In the genomic region with DNA sequence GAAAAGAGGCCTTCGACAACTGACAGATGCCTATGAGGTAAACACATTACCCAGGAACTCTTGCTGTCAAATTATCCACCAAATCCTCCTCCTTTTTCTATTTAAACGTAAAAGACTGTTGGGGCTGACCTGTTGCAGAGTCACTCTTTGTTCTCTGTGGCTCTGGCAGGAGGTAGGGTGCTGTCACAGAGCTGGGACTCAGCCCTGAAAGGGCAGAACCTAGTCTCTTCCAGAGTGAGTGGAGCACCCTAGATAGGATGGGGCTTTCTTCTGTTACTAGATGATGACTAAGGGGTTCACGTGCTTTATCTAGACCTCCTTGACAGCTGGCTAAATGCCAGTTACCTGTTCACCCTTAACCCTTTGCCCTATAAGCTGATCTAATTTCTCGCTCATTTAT, we compare ENCODE assay signal across 23 cellular contexts.
"Had no signal": no experiment of that assay in that cellular context is flagged by ENCODE, and none has a peak within 500 bp of the region (broad histone marks: within the 10 kb centered on the region; RNA-seq: fewer than 3 reads in every experiment).

No MANE protein-coding gene starts in this region.

- FAIRE-seq: TTC549 had no signal

- DNase-seq: activated B cell treated with CpG ODN at 0.5 μM for 24 hours; activated CD4-positive, alpha-beta T cell treated with anti-CD3 and anti-CD28 coated beads for 1 hour; activated CD4-positive, alpha-beta T cell treated with anti-CD3 and anti-CD28 coated beads, Interleukin-2, amount 10 ng/mL, durations not matched to agents 24 days and 14 days; activated CD4-positive, alpha-beta T cell treated with anti-CD3 and anti-CD28 coated beads, Interleukin-2, amount 50 U/mL, for 48 hours; activated CD8-positive, alpha-beta memory T cell treated with anti-CD3 and anti-CD28 coated beads, Interleukin-2, amount 10 ng/mL, durations not matched to agents 7 days and 5 days; activated effector memory CD4-positive, alpha-beta T cell treated with anti-CD3 and anti-CD28 coated beads, Interleukin-2, amount 50 U/mL, for 16 hours; activated naive CD4-positive, alpha-beta T cell treated with anti-CD3 and anti-CD28 coated beads for 36 hours; activated T-cell treated with anti-CD3 and anti-CD28 coated beads, Interleukin-2, amount 50 U/mL, for 24 hours; amygdala; brain microvascular endothelial cell; MM.1S; NCI-H1105; NCI-H1436 treated with DMSO at 0.1 percent for 48 hours; NCI-H187; NCI-H2081; NCI-H2171 treated with DMSO at 0.1 percent for 48 hours; NCI-H226; NCI-H526 treated with DMSO at 0.1 percent for 48 hours; NCI-H82; SIG-M5; T-helper 2 cell; T1000 had no signal

- H3K27ac ChIP-seq: brain microvascular endothelial cell had no signal

- H3K27me3 ChIP-seq: brain microvascular endothelial cell had no signal
